ENCODE assay signal across 20 cellular contexts in genomic region chr4:142110136-142110535, GRCh38.
DNase-seq lines count a peak whose midpoint lies in the region; ATAC-seq and TF ChIP-seq lines count a peak whose summit lies in the region.
"Had no signal": no experiment of that assay in that cellular context is flagged by ENCODE, and none has a peak within 500 bp of the region (broad histone marks: within the 10 kb centered on the region; RNA-seq: fewer than 3 reads in every experiment).

No MANE protein-coding gene starts in this region.

- no peak for DNase-seq in Calu3
- DNase-seq in IMR-90, result peak; percentile 36
- peak; percentile 46 for DNase-seq in dermis blood vessel endothelial cell
- DNase-seq in iris pigment epithelial cell (ENCODE audit: low read depth), result peak; percentile 47
- DNase-seq in right atrium auricular region (ENCODE audit: low spot score), result no peak
- no peak for DNase-seq in lower leg skin (ENCODE audit: low spot score in 2 of 2)
- DNase-seq: BE2C; C1 segment of cervical spinal cord; CD4-positive, CD25-positive, alpha-beta regulatory T cell; CD8-positive, alpha-beta memory T cell; COR-L47; GDM1; GOT3; H7; HFFc6 had no signal

- H3K4me1 ChIP-seq in IMR-90 (ENCODE audit: control insufficient read depth, insufficient read depth, low read length) (no peaks in the 10 kb centered on the region), right atrium auricular region (no peaks in the 10 kb centered on the region)
- H3K4me1 ChIP-seq: BE2C had no signal

- no peak overlapping the region for H3K56ac ChIP-seq in IMR-90 (ENCODE audit: extremely low read depth, insufficient read depth, low read length)

- no peak overlapping the region for H3K27ac ChIP-seq in IMR-90 (ENCODE audit: insufficient read depth, low read length)
- H3K27ac ChIP-seq in right atrium auricular region, result no peak overlapping the region
- H3K27ac ChIP-seq: HL-60 had no signal

- no peak for TF ChIP-seq POLR2A in IMR-90 (IDR thresholded peaks at IDR 0.05; ENCODE audit: low read depth, low read length)
- no peak for TF ChIP-seq POLR2A in lower leg skin (IDR thresholded peaks at IDR 0.05)

- H3K4me3 ChIP-seq in IMR-90 (ENCODE audit: insufficient read depth, low read depth, low read length), result no peak overlapping the region
- no peak overlapping the region for H3K4me3 ChIP-seq in right atrium auricular region
- H3K4me3 ChIP-seq in lower leg skin (ENCODE audit: low read depth, poor library complexity, severe bottlenecking), result no peak overlapping the region

- no peak overlapping the region for H3K9ac ChIP-seq in IMR-90 (ENCODE audit: low read depth, low read length)

- H3K23ac ChIP-seq in IMR-90 (ENCODE audit: low read depth, low read length), result no peak overlapping the region

- H3K4me3 Mint-ChIP-seq in Calu3 (ENCODE audit: low read depth, unreplicated experiment), result no peak overlapping the region
- H3K4me3 Mint-ChIP-seq: CD4-positive, CD25-positive, alpha-beta regulatory T cell; CD8-positive, alpha-beta memory T cell; HFFc6; IgD-negative memory B cell had no signal

- no peaks in the 10 kb centered on the region for H4K20me1 ChIP-seq in IMR-90 (ENCODE audit: insufficient read depth, low read length)

- no peak overlapping the region for H3K14ac ChIP-seq in IMR-90 (replicated peaks; ENCODE audit: low read depth, low read length)

- H3K79me1 ChIP-seq in IMR-90 (ENCODE audit: low read depth in 1 of 2, low read length in 2 of 2), result no peaks in the 10 kb centered on the region

- no peak overlapping the region for H2AK9ac ChIP-seq in IMR-90 (replicated peaks; ENCODE audit: low read depth, low read length, poor library complexity)

- dilution Hi-C loops in IMR-90 (cut with HindIII; ENCODE audit: low sequenced_read_pairs, unreplicated experiment), result no loop called here

- TF ChIP-seq CTCF in Calu3 (IDR thresholded peaks at IDR 0.05; ENCODE audit: unreplicated experiment), result no peak
- no peak for TF ChIP-seq CTCF in IMR-90 (conservative IDR thresholded peaks at IDR 0.05; ENCODE audit: low read depth, low read length)
- no peak for TF ChIP-seq CTCF in right atrium auricular region (IDR thresholded peaks at IDR 0.05)
- no peak for TF ChIP-seq CTCF in lower leg skin (IDR thresholded peaks at IDR 0.05)

- no peak overlapping the region for H2BK15ac ChIP-seq in IMR-90 (ENCODE audit: low read depth, low read length)

- in situ Hi-C loops in IMR-90 (cut with MboI; ENCODE audit: low sequenced_read_pairs), result loop anchor here (25.0 kb wide), 1 partner anchor 773 kb away; no protein-coding TSS in a partner anchor

- H2BK5ac ChIP-seq in IMR-90 (ENCODE audit: low read depth, low read length, poor library complexity, severe bottlenecking), result no peak overlapping the region

- no peak overlapping the region for H2AFZ ChIP-seq in IMR-90 (replicated peaks; ENCODE audit: low read length, poor library complexity)

- H3K36me3 ChIP-seq in IMR-90 (ENCODE audit: control insufficient read depth, insufficient read depth, low read length) (no peaks in the 10 kb centered on the region), right atrium auricular region (peaks cover 7% of the 10 kb centered on the region)
- H3K36me3 ChIP-seq: BE2C had no signal

- no peak overlapping the region for H2AK5ac ChIP-seq in IMR-90 (ENCODE audit: low read depth, low read length)

- POLR2A ChIA-PET in IMR-90 (lab: Charles Lee; ENCODE audit: unreplicated experiment), result no interaction called here

- H3K27me3 ChIP-seq in IMR-90 (ENCODE audit: control insufficient read depth, insufficient read depth, low read length) (no peaks in the 10 kb centered on the region), right atrium auricular region (no peaks in the 10 kb centered on the region)
- H3K27me3 ChIP-seq: BE2C had no signal

- no peaks in the 10 kb centered on the region for H3K9me3 Mint-ChIP-seq in Calu3 (ENCODE audit: low read depth, unreplicated experiment)
- H3K9me3 Mint-ChIP-seq: CD4-positive, CD25-positive, alpha-beta regulatory T cell; CD8-positive, alpha-beta memory T cell; HFFc6 had no signal

- peaks cover 30% of the 10 kb centered on the region for H3K36me3 Mint-ChIP-seq in Calu3 (ENCODE audit: insufficient read depth, unreplicated experiment)
- H3K36me3 Mint-ChIP-seq: IgD-negative memory B cell had no signal

- H3K9me3 ChIP-seq in IMR-90 (ENCODE audit: control insufficient read depth, insufficient read depth, low read length) (no peaks in the 10 kb centered on the region), right atrium auricular region (no peaks in the 10 kb centered on the region)
- H3K9me3 ChIP-seq: BE2C had no signal

- H4K8ac ChIP-seq in IMR-90 (ENCODE audit: low read depth in 2 of 2, low read length in 2 of 2), result no peak overlapping the region

- no peaks in the 10 kb centered on the region for H3K4me1 Mint-ChIP-seq in Calu3 (ENCODE audit: low read depth, unreplicated experiment)
- H3K4me1 Mint-ChIP-seq: IgD-negative memory B cell had no signal

- peak; percentile 56 for ATAC-seq in IMR-90 (ENCODE audit: low read depth)
- no peak for ATAC-seq in activated CD4-positive, CD25-positive, alpha-beta regulatory T cell treated with anti-CD3 and anti-CD28 coated beads, Interleukin-2, amount 50 U/mL, for 24 hours
- no peak for ATAC-seq in GM19023 (IDR thresholded peaks at IDR 0.05; ENCODE audit: unreplicated experiment)
- ATAC-seq: HCT116 had no signal

- H2BK120ac ChIP-seq in IMR-90 (ENCODE audit: low read depth, low read length), result no peak overlapping the region

- CTCF ChIA-PET in Calu3 (lab: Charles Lee), result no interaction called here
- CTCF ChIA-PET in IMR-90 (lab: Yijun Ruan, JAX), result no interaction called here

- H3K4me2 ChIP-seq in IMR-90 (ENCODE audit: low read depth, low read length), result no peak overlapping the region

- H4K5ac ChIP-seq in IMR-90 (ENCODE audit: low read depth, low read length), result no peak overlapping the region

- BruUV-seq in Calu3 (replicated peaks; lab: Mats Ljungman, UMichigan) (no TSS peak), IMR-90 (replicated peaks; lab: Mats Ljungman, UMichigan) (no TSS peak)

- no peak for TF ChIP-seq RAD21 in IMR-90 (IDR thresholded peaks at IDR 0.05; ENCODE audit: low read length)

- peak overlapping the region; percentile 14 for H3K27ac Mint-ChIP-seq in Calu3 (ENCODE audit: unreplicated experiment)
- H3K27ac Mint-ChIP-seq: HFFc6, IgD-negative memory B cell had no signal

- H2BK20ac ChIP-seq in IMR-90 (ENCODE audit: low read depth, low read length), result no peak overlapping the region

- intact Hi-C loops in Calu3 (cut with micrococcal nuclease; ENCODE audit: unreplicated experiment), result no loop called here
- intact Hi-C loops in IMR-90 (cut with micrococcal nuclease), result no loop called here
- intact Hi-C loops in lower leg skin (cut with DNase I; ENCODE audit: low total_unique reads), result no loop called here

- no peak overlapping the region for H3K4ac ChIP-seq in IMR-90 (ENCODE audit: low read depth, low read length)

- H3K27me3 Mint-ChIP-seq in Calu3 (ENCODE audit: unreplicated experiment), result no peaks in the 10 kb centered on the region
- H3K27me3 Mint-ChIP-seq: CD4-positive, CD25-positive, alpha-beta regulatory T cell; CD8-positive, alpha-beta memory T cell; IgD-negative memory B cell had no signal

- H3K9me1 ChIP-seq in IMR-90 (ENCODE audit: insufficient read depth, low read length), result no peaks in the 10 kb centered on the region

- H3K18ac ChIP-seq in IMR-90 (ENCODE audit: low read depth, low read length), result no peak overlapping the region

- no peak overlapping the region for H4K91ac ChIP-seq in IMR-90 (ENCODE audit: insufficient read depth, low read depth, low read length)

TF ChIP-seq in IMR-90, 13 proteins besides CTCF, POLR2A, EP300 and RAD21:
- no peak for TF ChIP-seq MAZ (IDR thresholded peaks at IDR 0.05; ENCODE audit: borderline replicate concordance, low read depth, low read length)
- TF ChIP-seq FOS (IDR thresholded peaks at IDR 0.05; ENCODE audit: low read depth, low read length), result no peak
- no peak for TF ChIP-seq MAFK (IDR thresholded peaks at IDR 0.05; ENCODE audit: low read depth, low read length)
- no peak for TF ChIP-seq CHD1 (IDR thresholded peaks at IDR 0.05; ENCODE audit: low read depth, low read length)
- TF ChIP-seq RCOR1 (IDR thresholded peaks at IDR 0.05; ENCODE audit: insufficient replicate concordance, low read length), result no peak
- TF ChIP-seq MXI1 (IDR thresholded peaks at IDR 0.05; ENCODE audit: borderline replicate concordance, low read depth, low read length), result no peak
- TF ChIP-seq CEBPB (IDR thresholded peaks at IDR 0.05; ENCODE audit: low read depth, low read length), result no peak
- no peak for TF ChIP-seq SMC3 (IDR thresholded peaks at IDR 0.05; ENCODE audit: low read depth, low read length)
- no peak for TF ChIP-seq USF2 (IDR thresholded peaks at IDR 0.05; ENCODE audit: low read depth, low read length)
- TF ChIP-seq BHLHE40 (IDR thresholded peaks at IDR 0.05; ENCODE audit: low read depth, low read length), result no peak
- TF ChIP-seq RFX5 (IDR thresholded peaks at IDR 0.05; ENCODE audit: low read depth, low read length), result no peak
- no peak for TF ChIP-seq ELK1 (IDR thresholded peaks at IDR 0.05; ENCODE audit: borderline replicate concordance, low read depth, low read length)
- TF ChIP-seq NFE2L2 (IDR thresholded peaks at IDR 0.05; ENCODE audit: low read depth, low read length), result no peak

Comparison
In these comparisons a context has a peak if more than half of its experiments do, and no peak if none do; other contexts are left out.
1. DNase-seq: peak in IMR-90 (single experiment), dermis blood vessel endothelial cell (single experiment) and iris pigment epithelial cell (single experiment); none in Calu3 (single experiment), right atrium auricular region (single experiment) and lower leg skin (0 of 2).